Comparison of ENCODE assay signal across 8 cellular contexts in genomic region chr1:45519774-45520173, GRCh38. TPM values are rescaled to one million over a fixed set of nuclear protein-coding genes. Genes with fewer than 3 reads are reported as not detected.
DNase-seq lines count a peak whose midpoint lies in the region; ATAC-seq and TF ChIP-seq lines count a peak whose summit lies in the region.
"Not testable (repeated sequence)": the region's sequence is repeated elsewhere in the genome, so short reads cannot be mapped to it uniquely, and the experiment has no call there.

No MANE protein-coding gene starts in this region.

- peaks cover 64% of the 10 kb centered on the region for H3K79me2 ChIP-seq in KMS-11 (ENCODE audit: insufficient read depth, low read depth)

- H3K4me1 Mint-ChIP-seq in Caco-2 (ENCODE audit: low read depth, unreplicated experiment) (peaks cover 32% of the 10 kb centered on the region), osteocyte (ENCODE audit: unreplicated experiment) (peaks cover 28% of the 10 kb centered on the region)
- peaks cover 52% of the 10 kb centered on the region for H3K4me1 Mint-ChIP-seq in activated naive CD8-positive, alpha-beta T cell treated with anti-CD3 and anti-CD28 coated beads for 36 hours

- peak overlapping the region; percentile 82 for H3K4me3 Mint-ChIP-seq in Caco-2 (ENCODE audit: unreplicated experiment)
- peak overlapping the region; percentile 93 for H3K4me3 Mint-ChIP-seq in activated naive CD8-positive, alpha-beta T cell treated with anti-CD3 and anti-CD28 coated beads for 36 hours
- peak overlapping the region; percentile 95 for H3K4me3 Mint-ChIP-seq in osteocyte (ENCODE audit: unreplicated experiment)

- H3K36me3 ChIP-seq in Caco-2 (ENCODE audit: control insufficient read depth, insufficient read depth, low read length) = not testable (repeated sequence)
- H3K36me3 ChIP-seq in KMS-11 (ENCODE audit: insufficient read depth) (peaks cover 11% of the 10 kb centered on the region; the same call in 1 of the 2 replicates), WERI-Rb-1 (peaks cover 44% of the 10 kb centered on the region), duodenal mucosa (ENCODE audit: control insufficient read depth in 1 of 2, insufficient read depth in 2 of 2, low read length in 2 of 2) (peaks cover 19 to 29% of the 10 kb centered on the region in 2 donors), iPS-20b (ENCODE audit: insufficient read depth, low read depth, low read length) (peaks cover 50% of the 10 kb centered on the region), upper lobe of right lung (peaks cover 32% of the 10 kb centered on the region)

- POLR2A ChIA-PET in Caco-2 (lab: Charles Lee) = not testable (repeated sequence)

- not testable (repeated sequence) for H3K27ac Mint-ChIP-seq in Caco-2 (ENCODE audit: unreplicated experiment)
- peak overlapping the region; percentile 85 for H3K27ac Mint-ChIP-seq in activated naive CD8-positive, alpha-beta T cell treated with anti-CD3 and anti-CD28 coated beads for 36 hours
- peak overlapping the region; percentile 99 for H3K27ac Mint-ChIP-seq in osteocyte (ENCODE audit: unreplicated experiment)

- not testable (repeated sequence) for H3K27me3 Mint-ChIP-seq in Caco-2 (ENCODE audit: insufficient read depth, unreplicated experiment); activated naive CD8-positive, alpha-beta T cell treated with anti-CD3 and anti-CD28 coated beads for 36 hours; osteocyte (ENCODE audit: unreplicated experiment)

- not testable (repeated sequence) for H3K4me3 ChIP-seq in Caco-2 (ENCODE audit: low read depth, low read length); KMS-11 (IDR thresholded peaks at IDR 0.05; ENCODE audit: insufficient read depth, low read depth, low read length)
- peak overlapping the region; percentile 74 for H3K4me3 ChIP-seq in WERI-Rb-1 (ENCODE audit: low read depth, low read length)
- peak overlapping the region; percentile 46 to 61 for H3K4me3 ChIP-seq in duodenal mucosa (ENCODE audit: low read depth in 1 of 2, low read length in 2 of 2)
- peak overlapping the region; percentile 93 for H3K4me3 ChIP-seq in iPS-20b (ENCODE audit: low read length)
- H3K4me3 ChIP-seq in upper lobe of right lung = peak overlapping the region; percentile 86

- peaks cover 83% of the 10 kb centered on the region for H3K36me3 Mint-ChIP-seq in Caco-2 (ENCODE audit: insufficient read depth, unreplicated experiment)
- H3K36me3 Mint-ChIP-seq in activated naive CD8-positive, alpha-beta T cell treated with anti-CD3 and anti-CD28 coated beads for 36 hours = peaks cover 41% of the 10 kb centered on the region
- H3K36me3 Mint-ChIP-seq in osteocyte (ENCODE audit: unreplicated experiment) = peaks cover 23% of the 10 kb centered on the region

- H3K27ac ChIP-seq in KMS-11; duodenal mucosa (ENCODE audit: low read depth, low read length); iPS-20b (ENCODE audit: low read length); upper lobe of right lung: not testable (repeated sequence)
- peak overlapping the region; percentile 70 for H3K27ac ChIP-seq in WERI-Rb-1

- not testable (repeated sequence) for TF ChIP-seq CTCF in Caco-2 (IDR thresholded peaks at IDR 0.05; ENCODE audit: insufficient read depth in 1 of 2, low read depth in 1 of 2, low read length in 1 of 2, severe bottlenecking in 1 of 2, unreplicated experiment in 1 of 2); KMS-11 (conservative IDR thresholded peaks at IDR 0.05; ENCODE audit: low read depth, low read length); WERI-Rb-1 (IDR thresholded peaks at IDR 0.05; ENCODE audit: low read depth, low read length); osteocyte (IDR thresholded peaks at IDR 0.05); upper lobe of right lung (IDR thresholded peaks at IDR 0.05)

- 0 out of 2 replicates have a peak, but pooled peaks cover 18% of the 10 kb centered on the region for H4K20me1 ChIP-seq in KMS-11 (ENCODE audit: insufficient read depth)

- not testable (repeated sequence) for H3K9me3 ChIP-seq in Caco-2; WERI-Rb-1 (ENCODE audit: severe bottlenecking); duodenal mucosa (ENCODE audit: control insufficient read depth in 1 of 2, low read length in 2 of 2); iPS-20b (ENCODE audit: insufficient read depth, low read depth, low read length); upper lobe of right lung

- H3K4me1 ChIP-seq in Caco-2 (peaks cover 48% of the 10 kb centered on the region), KMS-11 (ENCODE audit: low read depth, poor library complexity, severe bottlenecking) (peaks cover 39% of the 10 kb centered on the region), duodenal mucosa (ENCODE audit: control insufficient read depth in 1 of 2, insufficient read depth in 2 of 2, low read length in 2 of 2) (peaks cover 33 to 45% of the 10 kb centered on the region in 2 donors), iPS-20b (ENCODE audit: insufficient read depth, low read length) (peaks cover 10% of the 10 kb centered on the region; the same call in 1 of the 2 replicates), upper lobe of right lung (peaks cover 24% of the 10 kb centered on the region)

- not testable (repeated sequence) for H3K27me3 ChIP-seq in Caco-2 (replicated peaks; ENCODE audit: control insufficient read depth, insufficient read depth, low read length); KMS-11 (ENCODE audit: insufficient read depth, low read depth); WERI-Rb-1 (ENCODE audit: insufficient read depth, low read depth, severe bottlenecking); duodenal mucosa (ENCODE audit: control insufficient read depth in 1 of 2, insufficient read depth in 2 of 2, low read length in 2 of 2); iPS-20b (ENCODE audit: insufficient read depth, low read length); upper lobe of right lung

- not testable (repeated sequence) for H2AFZ ChIP-seq in KMS-11 (ENCODE audit: low read depth)

- DNase-seq in Caco-2; activated naive CD8-positive, alpha-beta T cell treated with anti-CD3 and anti-CD28 coated beads for 36 hours; osteocyte (ENCODE audit: extremely low spot score, unreplicated experiment); upper lobe of right lung: not testable (repeated sequence)
- DNase-seq in WERI-Rb-1 = peak; percentile 31

- BruUV-seq in Caco-2 (replicated peaks; lab: Mats Ljungman, UMichigan) = not testable (repeated sequence)

- not testable (repeated sequence) for H3K9me3 Mint-ChIP-seq in Caco-2 (ENCODE audit: unreplicated experiment); activated naive CD8-positive, alpha-beta T cell treated with anti-CD3 and anti-CD28 coated beads for 36 hours; osteocyte (ENCODE audit: unreplicated experiment)

- intact Hi-C loops in Caco-2 (cut with micrococcal nuclease; ENCODE audit: unreplicated experiment) = loop anchor here (2.0 kb wide), 2 partner anchors 31 to 51 kb away; partner anchors contain the start of gene AKR1A1
- intact Hi-C loops in upper lobe of right lung (cut with DNase I) = loop anchor here (5.0 kb wide), 1 partner anchor 48 kb away; no protein-coding TSS in a partner anchor

- CTCF ChIA-PET in Caco-2 (lab: Charles Lee) = not testable (repeated sequence)

- not testable (repeated sequence) for H3K9ac ChIP-seq in KMS-11; duodenal mucosa (ENCODE audit: low read depth in 1 of 2, low read length in 2 of 2)
- peak overlapping the region; percentile 55; the same call in 1 of the 2 replicates for H3K9ac ChIP-seq in iPS-20b (ENCODE audit: low read depth, low read length)

- peak overlapping the region; percentile 44 for H3K4me2 ChIP-seq in KMS-11

- ATAC-seq in upper lobe of right lung = not testable (repeated sequence)

RNA-seq across cellular contexts. Expression of gene PRDX1, which starts 1.9 kb away (rescaled TPM):
- total RNA-seq in Caco-2 (2022) = 637 and 684 TPM in 2 replicates
- total RNA-seq in activated naive CD8-positive, alpha-beta T cell treated with anti-CD3 and anti-CD28 coated beads for 36 hours = 100 to 1,000 TPM; 746 to 755 TPM
- total RNA-seq in osteocyte = 291 and 292 TPM in 2 replicates
- 401 TPM for total RNA-seq in upper lobe of right lung

RNA-seq across cellular contexts. Expression of gene MMACHC, which starts 19.7 kb away (rescaled TPM):
- total RNA-seq in Caco-2 (2022) = 5.0 and 6.7 TPM in 2 replicates
- 10 to 100 TPM; 10.3 to 10.5 TPM for total RNA-seq in activated naive CD8-positive, alpha-beta T cell treated with anti-CD3 and anti-CD28 coated beads for 36 hours
- total RNA-seq in osteocyte = 6.7 and 6.9 TPM in 2 replicates
- 6.9 TPM for total RNA-seq in upper lobe of right lung

RNA-seq across cellular contexts. Expression of gene CCDC163, which starts 19.9 kb away (rescaled TPM):
- 2.8 and 3.0 TPM in 2 replicates for total RNA-seq in Caco-2 (2022)
- total RNA-seq in activated naive CD8-positive, alpha-beta T cell treated with anti-CD3 and anti-CD28 coated beads for 36 hours = 1 to 10 TPM; 5.2 to 5.5 TPM
- total RNA-seq in osteocyte = 1.6 and 1.8 TPM in 2 replicates
- total RNA-seq in upper lobe of right lung = 0.87 TPM

RNA-seq across cellular contexts. Expression of gene TESK2, which starts 28.8 kb away (rescaled TPM):
- total RNA-seq in Caco-2 (2022) = 11.9 and 14.7 TPM in 2 replicates
- total RNA-seq in activated naive CD8-positive, alpha-beta T cell treated with anti-CD3 and anti-CD28 coated beads for 36 hours = 1 to 10 TPM; 2.4 to 2.9 TPM
- 2.7 and 4.1 TPM in 2 replicates for total RNA-seq in osteocyte
- 8.4 TPM for total RNA-seq in upper lobe of right lung

RNA-seq across cellular contexts. Expression of gene AKR1A1, which starts 30.9 kb away (rescaled TPM):
- total RNA-seq in Caco-2 (2022) (119 and 129 TPM in 2 replicates), osteocyte (175 TPM in 2 replicates), upper lobe of right lung (167 TPM)
- 100 to 1,000 TPM; 181 to 203 TPM for total RNA-seq in activated naive CD8-positive, alpha-beta T cell treated with anti-CD3 and anti-CD28 coated beads for 36 hours
